1 cellular context compared by ENCODE assay signal in genomic region chr9:37992924-37993349, GRCh38.
TF ChIP-seq lines count a peak whose summit lies in the region.

No MANE protein-coding gene starts in this region.

TF ChIP-seq in GM12878, 131 proteins besides CTCF, POLR2A, EP300 and RAD21 (continued from another document):
- no peak for TF ChIP-seq ATF2 (IDR thresholded peaks at IDR 0.05; ENCODE audit: low read length)
- TF ChIP-seq FOXM1 (IDR thresholded peaks at IDR 0.05; ENCODE audit: low read depth, low read length) = no peak
- TF ChIP-seq TCF12 (IDR thresholded peaks at IDR 0.05; ENCODE audit: low read depth, low read length) = no peak
- no peak for TF ChIP-seq CREM (IDR thresholded peaks at IDR 0.05; ENCODE audit: low read depth)
- no peak for TF ChIP-seq ETV6 (conservative IDR thresholded peaks at IDR 0.05 in 1 of 2, IDR thresholded peaks at IDR 0.05 in 1 of 2; ENCODE audit: borderline replicate concordance in 1 of 2, low read depth in 1 of 2)
- no peak for TF ChIP-seq RB1 (IDR thresholded peaks at IDR 0.05; ENCODE audit: borderline replicate concordance)
- TF ChIP-seq MEF2B (IDR thresholded peaks at IDR 0.05; ENCODE audit: partially characterized antibody, poor library complexity, severe bottlenecking) = peak; percentile 53
TF ChIP-seq in GM12878: peak in this region for 12.
